Comparison of ENCODE assay signal across 11 cellular contexts in genomic region chr17:18267366-18267765, GRCh38. TPM values are rescaled to one million over a fixed set of nuclear protein-coding genes. Genes with fewer than 3 reads are reported as not detected.
DNase-seq lines count a peak whose midpoint lies in the region; ATAC-seq and TF ChIP-seq lines count a peak whose summit lies in the region.
"Had no signal": no experiment of that assay in that cellular context is flagged by ENCODE, and none has a peak within 500 bp of the region (broad histone marks: within the 10 kb centered on the region; RNA-seq: fewer than 3 reads in every experiment).

No MANE protein-coding gene starts in this region.

- no peak overlapping the region for H3K27ac Mint-ChIP-seq in stimulated activated naive CD8-positive, alpha-beta T cell treated with anti-CD3 and anti-CD28 coated beads, Interleukin-15, amount 100 ng/mL, for 72 hours
- H3K27ac Mint-ChIP-seq in type B pancreatic cell, result peak overlapping the region; percentile 26

- no peak overlapping the region for H3K4me3 Mint-ChIP-seq in stimulated activated naive CD8-positive, alpha-beta T cell treated with anti-CD3 and anti-CD28 coated beads, Interleukin-15, amount 100 ng/mL, for 72 hours
- no peak overlapping the region for H3K4me3 Mint-ChIP-seq in type B pancreatic cell
- H3K4me3 Mint-ChIP-seq: activated naive CD8-positive, alpha-beta T cell treated with anti-CD3 and anti-CD28 coated beads, Interleukin-2, amount 10 ng/mL, durations not matched to agents 7 days and 5 days; T-helper 2 cell treated with Interferon-gamma antibody and Interleukin-4, amounts not matched to agents 5 μg/mL and 100 μg/mL, for 36 hours had no signal

- no peak for TF ChIP-seq CTCF in type B pancreatic cell (conservative IDR thresholded peaks at IDR 0.05)

- no peak for DNase-seq in stimulated activated naive CD8-positive, alpha-beta T cell treated with anti-CD3 and anti-CD28 coated beads, Interleukin-15, amount 100 ng/mL, for 72 hours
- DNase-seq in stimulated activated naive CD8-positive, alpha-beta T cell treated with anti-CD3 and anti-CD28 coated beads, Interleukin-15, Interleukin-2, amounts not matched to agents 100 U/mL and 50 U/mL, for 24 hours, result no peak
- no peak for DNase-seq in type B pancreatic cell (ENCODE audit: extremely low spot score, unreplicated experiment)
- DNase-seq in RPMI8226, result no peak
- DNase-seq: activated CD4-positive, alpha-beta T cell treated with anti-CD3 and anti-CD28 coated beads for 1 hour; activated naive CD8-positive, alpha-beta T cell treated with anti-CD3 and anti-CD28 coated beads, Interleukin-2, amount 10 ng/mL, durations not matched to agents 7 days and 5 days; effector CD8-positive, alpha-beta T cell; foreskin keratinocyte; left lung; psoas muscle had no signal

- no peaks in the 10 kb centered on the region for H3K9me3 Mint-ChIP-seq in stimulated activated naive CD8-positive, alpha-beta T cell treated with anti-CD3 and anti-CD28 coated beads, Interleukin-15, amount 100 ng/mL, for 72 hours
- no peaks in the 10 kb centered on the region for H3K9me3 Mint-ChIP-seq in type B pancreatic cell
- H3K9me3 Mint-ChIP-seq: activated naive CD8-positive, alpha-beta T cell treated with anti-CD3 and anti-CD28 coated beads, Interleukin-2, amount 10 ng/mL, durations not matched to agents 7 days and 5 days; T-helper 2 cell treated with Interferon-gamma antibody and Interleukin-4, amounts not matched to agents 5 μg/mL and 100 μg/mL, for 36 hours had no signal

- ATAC-seq in stimulated activated naive CD8-positive, alpha-beta T cell treated with anti-CD3 and anti-CD28 coated beads, Interleukin-15, amount 100 ng/mL, for 72 hours, result peak; percentile 18
- ATAC-seq in stimulated activated naive CD8-positive, alpha-beta T cell treated with anti-CD3 and anti-CD28 coated beads, Interleukin-15, Interleukin-2, amounts not matched to agents 100 U/mL and 50 U/mL, for 24 hours, result no peak
- ATAC-seq: foreskin keratinocyte, psoas muscle had no signal

- no peaks in the 10 kb centered on the region for H3K27me3 Mint-ChIP-seq in stimulated activated naive CD8-positive, alpha-beta T cell treated with anti-CD3 and anti-CD28 coated beads, Interleukin-15, amount 100 ng/mL, for 72 hours
- no peaks in the 10 kb centered on the region for H3K27me3 Mint-ChIP-seq in type B pancreatic cell
- H3K27me3 Mint-ChIP-seq: activated naive CD8-positive, alpha-beta T cell treated with anti-CD3 and anti-CD28 coated beads, Interleukin-2, amount 10 ng/mL, durations not matched to agents 7 days and 5 days had no signal

- peaks cover 29% of the 10 kb centered on the region for H3K4me1 Mint-ChIP-seq in stimulated activated naive CD8-positive, alpha-beta T cell treated with anti-CD3 and anti-CD28 coated beads, Interleukin-15, amount 100 ng/mL, for 72 hours
- peaks cover 10% of the 10 kb centered on the region for H3K4me1 Mint-ChIP-seq in type B pancreatic cell (ENCODE audit: unreplicated experiment)

- H3K36me3 Mint-ChIP-seq in type B pancreatic cell, result no peaks in the 10 kb centered on the region

RNA-seq across cellular contexts. Expression of gene MIEF2, which starts 6.9 kb away (rescaled TPM):
- 17.9 and 31.2 TPM in 2 replicates for total RNA-seq in type B pancreatic cell (ENCODE audit: low replicate concordance)

RNA-seq across cellular contexts. Expression of gene FLII, which starts 8.8 kb away (rescaled TPM):
- 248 and 320 TPM in 2 replicates for total RNA-seq in type B pancreatic cell (ENCODE audit: low replicate concordance)

RNA-seq across cellular contexts. Expression of gene LLGL1, which starts 41.9 kb away (rescaled TPM):
- 35.1 and 61.2 TPM in 2 replicates for total RNA-seq in type B pancreatic cell (ENCODE audit: low replicate concordance)

RNA-seq across cellular contexts. Expression of gene TOP3A, which starts 47.4 kb away (rescaled TPM):
- total RNA-seq in type B pancreatic cell (ENCODE audit: low replicate concordance), result 47.5 and 70.2 TPM in 2 replicates

RNA-seq across cellular contexts. Expression of gene SMCR8, which starts 47.7 kb away (rescaled TPM):
- 20.2 and 26.6 TPM in 2 replicates for total RNA-seq in type B pancreatic cell (ENCODE audit: low replicate concordance)
